ENCODE assay signal across 11 cellular contexts in the genomic region with DNA sequence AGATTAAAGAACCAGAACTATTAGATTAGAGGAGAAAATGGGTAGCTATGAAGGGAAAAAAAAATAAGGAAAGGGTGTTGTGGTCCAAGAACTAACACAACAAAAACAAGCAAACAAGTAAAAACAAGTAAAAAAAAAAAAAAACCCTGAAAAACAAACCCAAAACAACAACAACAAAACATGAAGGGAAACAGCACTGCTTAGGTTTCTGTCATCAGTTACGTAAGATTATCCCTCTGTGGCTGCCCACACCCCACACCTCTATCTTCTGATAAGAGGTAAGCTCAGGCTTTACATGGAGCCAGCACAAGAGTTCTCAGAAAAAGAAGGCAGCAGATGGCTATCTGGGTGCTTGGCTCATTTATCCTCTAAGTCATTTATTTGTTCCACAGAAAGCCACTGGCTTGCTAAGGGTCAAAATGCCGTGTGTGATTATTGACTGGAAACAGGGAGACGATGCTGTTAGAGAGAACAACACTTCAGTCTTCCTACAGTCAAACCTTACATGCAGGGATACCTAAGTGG. TPM values are rescaled to one million over a fixed set of nuclear protein-coding genes. Genes with fewer than 3 reads are reported as not detected.
DNase-seq lines count a peak whose midpoint lies in the region; ATAC-seq and FAIRE-seq lines count a peak whose summit lies in the region.
"Had no signal": no experiment of that assay in that cellular context is flagged by ENCODE, and none has a peak within 500 bp of the region (broad histone marks: within the 10 kb centered on the region; RNA-seq: fewer than 3 reads in every experiment).

No MANE protein-coding gene starts in this region.

- peak; percentile 67 for DNase-seq in activated naive CD4-positive, alpha-beta T cell treated with anti-CD3 and anti-CD28 coated beads, Interleukin-2, amount 10 ng/mL, durations not matched to agents 7 days and 5 days
- no peak for DNase-seq in activated naive CD4-positive, alpha-beta T cell treated with anti-CD3 and anti-CD28 coated beads, Interleukin-2, amount 50 U/mL, for 16 hours
- peak; percentile 92 for DNase-seq in OCI-M1 (lab: John Stamatoyannopoulos, UW)
- DNase-seq in amniotic epithelial cell (ENCODE audit: low read depth) = peak; percentile 77
- DNase-seq in small intestine = peak; percentile 44
- DNase-seq in putamen (ENCODE audit: low spot score) = no peak
- DNase-seq: activated CD4-positive, CD25-positive, alpha-beta regulatory T cell; psoas muscle had no signal

- ATAC-seq in HG02973 (IDR thresholded peaks at IDR 0.05; ENCODE audit: unreplicated experiment) (no peak), HG02588 (IDR thresholded peaks at IDR 0.05; ENCODE audit: unreplicated experiment) (no peak)
- ATAC-seq: psoas muscle had no signal

- H3K4me3 Mint-ChIP-seq in activated naive CD4-positive, alpha-beta T cell treated with anti-CD3 and anti-CD28 coated beads, Interleukin-2, amount 10 ng/mL, durations not matched to agents 7 days and 5 days = no peak overlapping the region

- FAIRE-seq in small intestine (lab: Jason Lieb, UNC) = no peak

- H3K36me3 Mint-ChIP-seq in activated naive CD4-positive, alpha-beta T cell treated with anti-CD3 and anti-CD28 coated beads, Interleukin-2, amount 10 ng/mL, durations not matched to agents 7 days and 5 days = peaks cover 35% of the 10 kb centered on the region

- H3K9me3 Mint-ChIP-seq in activated naive CD4-positive, alpha-beta T cell treated with anti-CD3 and anti-CD28 coated beads, Interleukin-2, amount 10 ng/mL, durations not matched to agents 7 days and 5 days = no peaks in the 10 kb centered on the region

- CTCF ChIA-PET in activated naive CD4-positive, alpha-beta T cell treated with anti-CD3 and anti-CD28 coated beads, Interleukin-2, amount 10 ng/mL, durations not matched to agents 7 days and 5 days (lab: Charles Lee) = interaction anchor here (1.5 to 2.4 kb wide), 2 partner anchors 11 to 48 kb away, joined by 3 to 16 read pairs; no protein-coding TSS in a partner anchor

- H3K27me3 Mint-ChIP-seq in activated naive CD4-positive, alpha-beta T cell treated with anti-CD3 and anti-CD28 coated beads, Interleukin-2, amount 10 ng/mL, durations not matched to agents 7 days and 5 days = no peaks in the 10 kb centered on the region

- WGBS in small intestine, 3 donors = 7 to 34% (median 22%) methylated on average over 3 of the region's 3 CpGs

- peak overlapping the region; percentile 80 for H3K27ac Mint-ChIP-seq in activated naive CD4-positive, alpha-beta T cell treated with anti-CD3 and anti-CD28 coated beads, Interleukin-2, amount 10 ng/mL, durations not matched to agents 7 days and 5 days

- H3K4me1 ChIP-seq in small intestine (ENCODE audit: control insufficient read depth in 2 of 2, insufficient read depth in 1 of 2, low read depth in 1 of 2, low read length in 1 of 2) = peaks cover 0 to 5% of the 10 kb centered on the region in 2 donors
- H3K4me1 ChIP-seq: psoas muscle had no signal

- no peaks in the 10 kb centered on the region for H3K9me3 ChIP-seq in small intestine (ENCODE audit: control insufficient read depth, low read depth)
- H3K9me3 ChIP-seq: psoas muscle had no signal

- H3K27ac ChIP-seq in small intestine (ENCODE audit: low read depth in 1 of 2, low read length in 1 of 2) = peak overlapping the region in 1 of 2 donors; percentile 52
- H3K27ac ChIP-seq: BLaER1 treated with 17β-estradiol and CSF1 and Interleukin-3, amounts not matched to agents 10 nM and 100 nM; psoas muscle had no signal

- H3K27me3 ChIP-seq in small intestine (ENCODE audit: control insufficient read depth in 2 of 2, insufficient read depth in 2 of 2, low read length in 2 of 2) = no peaks in the 10 kb centered on the region
- H3K27me3 ChIP-seq: BLaER1 treated with 17β-estradiol and CSF1 and Interleukin-3, amounts not matched to agents 10 nM and 100 nM had no signal

- no peaks in the 10 kb centered on the region for H3K36me3 ChIP-seq in small intestine (ENCODE audit: control insufficient read depth in 2 of 2, insufficient read depth in 2 of 2, low read length in 2 of 2)

- peaks cover 35% of the 10 kb centered on the region for H3K4me1 Mint-ChIP-seq in activated naive CD4-positive, alpha-beta T cell treated with anti-CD3 and anti-CD28 coated beads, Interleukin-2, amount 10 ng/mL, durations not matched to agents 7 days and 5 days

- no peak overlapping the region for H3K4me3 ChIP-seq in small intestine (ENCODE audit: low read depth in 1 of 2, low read length in 2 of 2)
- H3K4me3 ChIP-seq: BLaER1 treated with 17β-estradiol and CSF1 and Interleukin-3, amounts not matched to agents 10 nM and 100 nM; psoas muscle had no signal

RNA-seq across cellular contexts. Expression of gene KIAA0319L, which starts 57.5 kb away (rescaled TPM):
- polyA plus RNA-seq in small intestine = 10 to 100 TPM; 14.1 to 27.3 (median 16.5) TPM

RNA-seq across cellular contexts. Expression of gene NCDN, which starts 57.9 kb away (rescaled TPM):
- 10 to 100 TPM in 1 of 3 donors, 1 to 10 TPM in 2; 2.4 to 10.9 (median 3.1) TPM for polyA plus RNA-seq in small intestine

Comparison
In these comparisons a context has a peak if more than half of its experiments do, and no peak if none do; other contexts are left out.
1. DNase-seq: peak in activated naive CD4-positive, alpha-beta T cell treated with anti-CD3 and anti-CD28 coated beads, Interleukin-2, amount 10 ng/mL, durations not matched to agents 7 days and 5 days (single experiment), OCI-M1 (single experiment), amniotic epithelial cell (single experiment) and small intestine (single experiment); none in activated naive CD4-positive, alpha-beta T cell treated with anti-CD3 and anti-CD28 coated beads, Interleukin-2, amount 50 U/mL, for 16 hours (single experiment) and putamen (single experiment).